ENCODE assay signal across 8 cellular contexts in genomic region chr3:150830094-150830681, GRCh38.
A peak's percentile ranks its signal among the peaks of the same experiment; 100 is the strongest.
DNase-seq lines count a peak whose midpoint lies in the region; TF ChIP-seq lines count a peak whose summit lies in the region.

No MANE protein-coding gene starts in this region.

- H3K27me3 ChIP-seq in A673 (replicated peaks; ENCODE audit: insufficient read depth, low read depth, low read length, poor library complexity): no peaks in the 10 kb centered on the region

- intact Hi-C loops in A673 (cut with micrococcal nuclease; ENCODE audit: unreplicated experiment): no loop called here

- H3K36me3 ChIP-seq in A673 (ENCODE audit: insufficient read depth, low read length, poor library complexity, severe bottlenecking): no peaks in the 10 kb centered on the region

- H3K36me3 Mint-ChIP-seq in chondrocyte (ENCODE audit: low read depth): peaks cover 4% of the 10 kb centered on the region

- CTCF ChIA-PET in A673 (lab: Charles Lee): no interaction called here

- H3K27ac ChIP-seq in A673 (ENCODE audit: low read depth, low read length, poor library complexity, severe bottlenecking): no peak overlapping the region

- H3K4me1 ChIP-seq in A673 (ENCODE audit: insufficient read depth, low read length, poor library complexity, severe bottlenecking): no peaks in the 10 kb centered on the region

- POLR2A ChIA-PET in A673 (lab: Charles Lee; ENCODE audit: low non-redundant PET): no interaction called here

- H3K27ac Mint-ChIP-seq in chondrocyte (ENCODE audit: unreplicated experiment): no peak overlapping the region

- H3K27me3 Mint-ChIP-seq in chondrocyte (ENCODE audit: low read depth): peaks cover 28% of the 10 kb centered on the region

- no peak overlapping the region for H3K4me3 Mint-ChIP-seq in chondrocyte (ENCODE audit: unreplicated experiment)

- H3K4me1 Mint-ChIP-seq in chondrocyte (ENCODE audit: low read depth): no peaks in the 10 kb centered on the region

- no TSS peak for BruUV-seq in A673 (replicated peaks; lab: Mats Ljungman, UMichigan)

- no peak overlapping the region for H3K4me3 ChIP-seq in A673 (ENCODE audit: low read depth, low read length, poor library complexity, severe bottlenecking)

- no peaks in the 10 kb centered on the region for H3K9me3 ChIP-seq in A673 (ENCODE audit: low read depth, low read length, poor library complexity, severe bottlenecking)

- in situ Hi-C loops in GM13976 (cut with MboI; ENCODE audit: low sequenced_read_pairs, unreplicated experiment): no loop called here
- in situ Hi-C loops in KBM-7 (cut with MboI; ENCODE audit: low pct_unique_long_range_greater_than_20kb, low sequenced_read_pairs): no loop called here

- DNase-seq in A673 (ENCODE audit: low spot score) (peak; percentile 25), GM13976 (ENCODE audit: low spot score) (no peak), KBM-7 (peak; percentile 15), chondrocyte (ENCODE audit: low spot score) (no peak), NCI-H1092 treated with DMSO at 0.1 percent for 48 hours (lab: John Stamatoyannopoulos, UW) (no peak), middle frontal gyrus (ENCODE audit: extremely low spot score, low spot score) (no peak), SKM-1 treated with dmso at 0.1 percent for 144 hours (lab: John Stamatoyannopoulos, UW; ENCODE audit: unreplicated experiment) (no peak), GM03348 (ENCODE audit: low spot score) (no peak)

- peaks cover 3% of the 10 kb centered on the region for H3K9me3 Mint-ChIP-seq in chondrocyte (ENCODE audit: low read depth)

- TF ChIP-seq CTCF in A673 (conservative IDR thresholded peaks at IDR 0.05; ENCODE audit: low read depth, low read length): peak; percentile 36; the same call in 1 of the 2 replicates
- peak; percentile 22 for TF ChIP-seq CTCF in GM13976 (IDR thresholded peaks at IDR 0.05; ENCODE audit: borderline replicate concordance, control extremely low read depth, extremely low read depth, insufficient read depth, missing control alignments)
- TF ChIP-seq CTCF in chondrocyte (IDR thresholded peaks at IDR 0.05): peak; percentile 43

Comparison
In these comparisons a context has a peak if more than half of its experiments do, and no peak if none do; other contexts are left out.
1. DNase-seq: peak in A673 (single experiment) and KBM-7 (single experiment); none in GM13976 (single experiment), chondrocyte (single experiment), NCI-H1092 treated with DMSO at 0.1 percent for 48 hours (single experiment), middle frontal gyrus (single experiment), SKM-1 treated with dmso at 0.1 percent for 144 hours (single experiment) and GM03348 (single experiment).
2. Peak in every context shown above with its lines, with median percentiles within 50 percentile points of each other: CTCF ChIP-seq.